In genomic region chr9:20303066-20303465, GRCh38 we compare ENCODE assay signal across 13 cellular contexts.
DNase-seq lines count a peak whose midpoint lies in the region; ATAC-seq and TF ChIP-seq lines count a peak whose summit lies in the region.
"Had no signal": no experiment of that assay in that cellular context is flagged by ENCODE, and none has a peak within 500 bp of the region (broad histone marks: within the 10 kb centered on the region; RNA-seq: fewer than 3 reads in every experiment).

No MANE protein-coding gene starts in this region.

- H3K36me3 Mint-ChIP-seq in GM23338 (ENCODE audit: low read depth) (peaks cover 24% of the 10 kb centered on the region), neural progenitor cell (no peaks in the 10 kb centered on the region)
- no peaks in the 10 kb centered on the region for H3K36me3 Mint-ChIP-seq in activated CD8-positive, alpha-beta T cell treated with anti-CD3 and anti-CD28 coated beads for 36 hours (ENCODE audit: low read depth)
- H3K36me3 Mint-ChIP-seq: CD4-positive, alpha-beta memory T cell had no signal

- H3K27ac ChIP-seq in GM23338 (ENCODE audit: low read depth) = peak overlapping the region; percentile 56
- H3K27ac ChIP-seq in HUES64 (ENCODE audit: low read depth, low read length) = peak overlapping the region; percentile 84; the same call in 1 of the 2 replicates
- H3K27ac ChIP-seq in iPS-20b (ENCODE audit: low read length) = peak overlapping the region; percentile 54
- no peak overlapping the region for H3K27ac ChIP-seq in neural progenitor cell

- H3F3A ChIP-seq in GM23338 (replicated peaks; ENCODE audit: low read depth) (no peaks in the 10 kb centered on the region), neural progenitor cell (ENCODE audit: low read depth) (peaks cover 7% of the 10 kb centered on the region)

- no peaks in the 10 kb centered on the region for H3K9me2 ChIP-seq in GM23338 (ENCODE audit: insufficient read depth)

- H3K27ac Mint-ChIP-seq in GM23338 (peak overlapping the region; percentile 46), neural progenitor cell (no peak overlapping the region)
- no peak overlapping the region for H3K27ac Mint-ChIP-seq in activated CD8-positive, alpha-beta T cell treated with anti-CD3 and anti-CD28 coated beads for 36 hours
- no peak overlapping the region for H3K27ac Mint-ChIP-seq in stimulated activated naive CD8-positive, alpha-beta T cell treated with anti-CD3 and anti-CD28 coated beads, Interleukin-15, amount 100 ng/mL, for 72 hours
- H3K27ac Mint-ChIP-seq: B cell had no signal

- peak; percentile 80 for ATAC-seq in GM23338
- ATAC-seq in activated CD4-positive, CD25-positive, alpha-beta regulatory T cell treated with anti-CD3 and anti-CD28 coated beads, Interleukin-2, amount 50 U/mL, for 24 hours = no peak
- no peak for ATAC-seq in activated CD8-positive, alpha-beta T cell treated with anti-CD3 and anti-CD28 coated beads for 36 hours
- no peak for ATAC-seq in stimulated activated naive CD8-positive, alpha-beta T cell treated with anti-CD3 and anti-CD28 coated beads, Interleukin-15, amount 100 ng/mL, for 72 hours
- ATAC-seq: HepG2 had no signal

- no peaks in the 10 kb centered on the region for H4K20me1 ChIP-seq in GM23338 (replicated peaks; ENCODE audit: insufficient read depth)
- H4K20me1 ChIP-seq in neural progenitor cell (ENCODE audit: low read depth) = no peaks in the 10 kb centered on the region

- H3K79me2 ChIP-seq in GM23338 (replicated peaks; ENCODE audit: insufficient read depth) = no peaks in the 10 kb centered on the region
- H3K79me2 ChIP-seq in neural progenitor cell (ENCODE audit: low read depth) = no peaks in the 10 kb centered on the region

- H3K4me3 ChIP-seq in GM23338 (peak overlapping the region; percentile 14), HUES64 (ENCODE audit: low read length) (peak overlapping the region; percentile 20), iPS-20b (ENCODE audit: low read length) (peak overlapping the region; percentile 18; the same call in 1 of the 2 replicates), neural progenitor cell (no peak overlapping the region), MG63 (no peak overlapping the region)

- TF ChIP-seq CTCF in GM23338 (conservative IDR thresholded peaks at IDR 0.05; ENCODE audit: low read depth in 2 of 2) (no peak), neural progenitor cell (IDR thresholded peaks at IDR 0.05) (no peak)
- no peak for TF ChIP-seq CTCF in activated CD8-positive, alpha-beta T cell treated with anti-CD3 and anti-CD28 coated beads for 36 hours (IDR thresholded peaks at IDR 0.05)

- DNase-seq in GM23338 (ENCODE audit: low spot score) = peak; percentile 57
- DNase-seq in neural progenitor cell (ENCODE audit: low spot score) = no peak
- no peak for DNase-seq in MG63
- DNase-seq in activated CD8-positive, alpha-beta T cell treated with anti-CD3 and anti-CD28 coated beads for 36 hours = no peak
- DNase-seq in stimulated activated naive CD8-positive, alpha-beta T cell treated with anti-CD3 and anti-CD28 coated beads, Interleukin-15, amount 100 ng/mL, for 72 hours = no peak
- DNase-seq: C1 segment of cervical spinal cord; CD4-positive, alpha-beta memory T cell; DMS79 had no signal

- H3K9me3 ChIP-seq in HUES64 (ENCODE audit: insufficient read depth, low read depth, low read length) (no peaks in the 10 kb centered on the region), iPS-20b (ENCODE audit: insufficient read depth, low read depth, low read length) (peaks cover 3% of the 10 kb centered on the region; the same call in 1 of the 2 replicates), neural progenitor cell (ENCODE audit: low read depth) (no peaks in the 10 kb centered on the region), MG63 (no peaks in the 10 kb centered on the region)

- POLR2A ChIA-PET in activated CD8-positive, alpha-beta T cell treated with anti-CD3 and anti-CD28 coated beads for 36 hours (lab: Charles Lee) = no interaction called here

- H3K27me3 Mint-ChIP-seq in GM23338 (ENCODE audit: insufficient read depth, low read depth, poor library complexity) = no peaks in the 10 kb centered on the region
- peaks cover 3% of the 10 kb centered on the region for H3K27me3 Mint-ChIP-seq in neural progenitor cell (ENCODE audit: insufficient read depth, low read depth)
- no peaks in the 10 kb centered on the region for H3K27me3 Mint-ChIP-seq in activated CD8-positive, alpha-beta T cell treated with anti-CD3 and anti-CD28 coated beads for 36 hours
- H3K27me3 Mint-ChIP-seq in stimulated activated naive CD8-positive, alpha-beta T cell treated with anti-CD3 and anti-CD28 coated beads, Interleukin-15, amount 100 ng/mL, for 72 hours = no peaks in the 10 kb centered on the region
- H3K27me3 Mint-ChIP-seq: CD4-positive, alpha-beta memory T cell had no signal

- H3K9me3 Mint-ChIP-seq in GM23338 (peaks cover 14% of the 10 kb centered on the region; the same call in 2 of the 3 replicates), neural progenitor cell (no peaks in the 10 kb centered on the region)
- no peaks in the 10 kb centered on the region for H3K9me3 Mint-ChIP-seq in activated CD8-positive, alpha-beta T cell treated with anti-CD3 and anti-CD28 coated beads for 36 hours
- peaks cover 0 to 8% of the 10 kb centered on the region in 2 donors for H3K9me3 Mint-ChIP-seq in stimulated activated naive CD8-positive, alpha-beta T cell treated with anti-CD3 and anti-CD28 coated beads, Interleukin-15, amount 100 ng/mL, for 72 hours

- H3K4me1 Mint-ChIP-seq in GM23338 (peaks cover 56% of the 10 kb centered on the region), neural progenitor cell (peaks cover 14% of the 10 kb centered on the region)
- peaks cover 14% of the 10 kb centered on the region for H3K4me1 Mint-ChIP-seq in activated CD8-positive, alpha-beta T cell treated with anti-CD3 and anti-CD28 coated beads for 36 hours (ENCODE audit: low read depth)
- H3K4me1 Mint-ChIP-seq in stimulated activated naive CD8-positive, alpha-beta T cell treated with anti-CD3 and anti-CD28 coated beads, Interleukin-15, amount 100 ng/mL, for 72 hours = peaks cover 11% of the 10 kb centered on the region

- WGBS in HUES64 = 16% methylated on average over 2 of the region's 2 CpGs

- H3K27me3 ChIP-seq in GM23338 (ENCODE audit: insufficient read depth) (no peaks in the 10 kb centered on the region), HUES64 (ENCODE audit: insufficient read depth, low read length) (no peaks in the 10 kb centered on the region), iPS-20b (ENCODE audit: insufficient read depth, low read length) (no peaks in the 10 kb centered on the region), neural progenitor cell (no peaks in the 10 kb centered on the region), MG63 (peaks cover 31% of the 10 kb centered on the region)

- H2AFZ ChIP-seq in GM23338 (no peak overlapping the region), neural progenitor cell (replicated peaks) (peak overlapping the region; percentile 74)

- peak overlapping the region; percentile 24; the same call in 1 of the 3 replicates for H3K4me3 Mint-ChIP-seq in GM23338
- H3K4me3 Mint-ChIP-seq in neural progenitor cell = no peak overlapping the region
- no peak overlapping the region for H3K4me3 Mint-ChIP-seq in activated CD8-positive, alpha-beta T cell treated with anti-CD3 and anti-CD28 coated beads for 36 hours
- H3K4me3 Mint-ChIP-seq in stimulated activated naive CD8-positive, alpha-beta T cell treated with anti-CD3 and anti-CD28 coated beads, Interleukin-15, amount 100 ng/mL, for 72 hours = no peak overlapping the region
- H3K4me3 Mint-ChIP-seq: B cell; CD4-positive, alpha-beta memory T cell had no signal

- H3K36me3 ChIP-seq in GM23338 (ENCODE audit: insufficient read depth) (no peaks in the 10 kb centered on the region), HUES64 (ENCODE audit: insufficient read depth, low read length) (no peaks in the 10 kb centered on the region), iPS-20b (ENCODE audit: insufficient read depth, low read depth, low read length) (no peaks in the 10 kb centered on the region), neural progenitor cell (no peaks in the 10 kb centered on the region), MG63 (no peaks in the 10 kb centered on the region)

- CTCF ChIA-PET in activated CD8-positive, alpha-beta T cell treated with anti-CD3 and anti-CD28 coated beads for 36 hours (lab: Charles Lee) = no interaction called here

- H3K9ac ChIP-seq in HUES64 (ENCODE audit: low read depth, low read length) (no peak overlapping the region), iPS-20b (ENCODE audit: low read depth, low read length) (peak overlapping the region; percentile 53; the same call in 1 of the 2 replicates), neural progenitor cell (no peak overlapping the region)

- intact Hi-C loops in activated CD8-positive, alpha-beta T cell treated with anti-CD3 and anti-CD28 coated beads for 36 hours (cut with micrococcal nuclease) = no loop called here

- H3K4me2 ChIP-seq in GM23338 (peak overlapping the region; percentile 63), neural progenitor cell (peak overlapping the region; percentile 49)

- H3K4me1 ChIP-seq in GM23338 (ENCODE audit: insufficient read depth) = peaks cover 66% of the 10 kb centered on the region
- H3K4me1 ChIP-seq in HUES64 (ENCODE audit: insufficient read depth, low read length) = peaks cover 53% of the 10 kb centered on the region
- peaks cover 50% of the 10 kb centered on the region for H3K4me1 ChIP-seq in iPS-20b (ENCODE audit: insufficient read depth, low read length)
- peaks cover 35% of the 10 kb centered on the region for H3K4me1 ChIP-seq in neural progenitor cell

TF ChIP-seq in GM23338, 12 proteins besides CTCF, POLR2A, EP300 and RAD21:
- TF ChIP-seq STAT1 (IDR thresholded peaks at IDR 0.05; ENCODE audit: unreplicated experiment) (no peak), NANOG (IDR thresholded peaks at IDR 0.05; ENCODE audit: borderline replicate concordance) (peak; percentile 55; the same call in 1 of the 2 replicates)

Comparison
In these comparisons a context has a peak if more than half of its experiments do, and no peak if none do; other contexts are left out.
1. H3K4me3 ChIP-seq: peak in GM23338 (single experiment), HUES64 (single experiment) and iPS-20b (single experiment); none in neural progenitor cell (single experiment) and MG63 (single experiment).